Comparison of ENCODE assay signal across 7 cellular contexts in the genomic region with DNA sequence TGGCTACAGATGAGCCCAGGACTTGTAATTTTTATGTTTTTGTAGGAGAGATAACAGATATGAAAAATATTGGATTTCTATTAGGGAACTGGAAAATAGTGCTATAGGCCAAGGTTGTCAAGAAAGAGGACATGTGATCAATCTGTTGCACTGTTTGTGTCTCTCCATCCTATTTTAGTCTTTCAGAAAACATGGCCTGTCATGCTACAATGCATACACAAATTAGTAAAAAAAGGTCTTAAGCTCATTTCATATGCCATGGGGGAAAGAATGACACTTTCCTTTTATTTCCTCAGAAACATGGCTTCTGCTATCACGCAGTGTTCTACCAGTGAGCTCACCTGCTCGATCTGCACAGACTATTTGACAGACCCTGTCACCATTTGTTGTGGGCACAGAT. TPM values are rescaled to one million over a fixed set of nuclear protein-coding genes. Genes with fewer than 3 reads are reported as not detected.
"Had no signal": no experiment of that assay in that cellular context is flagged by ENCODE, and none has a peak within 500 bp of the region (broad histone marks: within the 10 kb centered on the region; RNA-seq: fewer than 3 reads in every experiment).

A gene with protein sequence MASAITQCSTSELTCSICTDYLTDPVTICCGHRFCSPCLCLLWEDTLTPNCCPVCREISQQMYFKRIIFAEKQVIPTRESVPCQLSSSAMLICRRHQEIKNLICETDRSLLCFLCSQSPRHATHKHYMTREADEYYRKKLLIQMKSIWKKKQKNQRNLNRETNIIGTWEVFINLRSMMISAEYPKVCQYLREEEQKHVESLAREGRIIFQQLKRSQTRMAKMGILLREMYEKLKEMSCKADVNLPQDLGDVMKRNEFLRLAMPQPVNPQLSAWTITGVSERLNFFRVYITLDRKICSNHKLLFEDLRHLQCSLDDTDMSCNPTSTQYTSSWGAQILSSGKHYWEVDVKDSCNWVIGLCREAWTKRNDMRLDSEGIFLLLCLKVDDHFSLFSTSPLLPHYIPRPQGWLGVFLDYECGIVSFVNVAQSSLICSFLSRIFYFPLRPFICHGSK (plus strand): TSS at position 301 of the 400 bp plus-strand sequence. CDS start 0 bp downstream, at position 301.

RNA-seq across cellular contexts. Expression of the gene that starts here (rescaled TPM):
- total RNA-seq: GM23248, GM23338, H1, H4, H7, H9, HFFc6 had no signal
